Comparison of ENCODE assay signal across 9 cellular contexts in the genomic region with DNA sequence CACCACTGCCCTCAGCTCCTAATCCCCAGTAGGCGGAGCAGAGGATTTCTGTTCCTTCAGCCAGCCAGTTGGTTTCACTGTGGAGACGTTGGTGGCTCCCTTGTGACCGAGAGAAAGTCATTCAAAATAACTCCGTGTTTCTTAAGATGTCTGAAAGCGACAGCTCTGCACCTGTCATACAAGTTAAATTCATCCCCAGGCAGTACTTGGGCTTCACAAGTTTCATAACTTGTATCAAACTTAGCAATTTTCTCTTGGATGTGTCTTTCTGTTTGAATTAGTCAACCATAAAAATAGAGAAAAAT. TPM values are rescaled to one million over a fixed set of nuclear protein-coding genes. Genes with fewer than 3 reads are reported as not detected.
DNase-seq lines count a peak whose midpoint lies in the region; ATAC-seq and TF ChIP-seq lines count a peak whose summit lies in the region.
"Had no signal": no experiment of that assay in that cellular context is flagged by ENCODE, and none has a peak within 500 bp of the region (broad histone marks: within the 10 kb centered on the region; RNA-seq: fewer than 3 reads in every experiment).

No MANE protein-coding gene starts in this region.

- peak overlapping the region; percentile 46 for H3K9ac ChIP-seq in NT2/D1 (ENCODE audit: insufficient read length, low read depth)

- H3K4me1 ChIP-seq in NT2/D1 (ENCODE audit: insufficient read depth, insufficient read length), result peaks cover 2% of the 10 kb centered on the region

- H3K4me3 Mint-ChIP-seq in stimulated activated naive B cell treated with anti-CD40 and anti-IgM and Interleukin-4, amounts not matched to agents 10 μg/mL and 1 μg/mL and 100 μg/mL, for 72 hours, result peak overlapping the region; percentile 92 to 96

- peaks cover 20 to 44% of the 10 kb centered on the region in 2 donors for H3K4me1 Mint-ChIP-seq in stimulated activated naive B cell treated with anti-CD40 and anti-IgM and Interleukin-4, amounts not matched to agents 10 μg/mL and 1 μg/mL and 100 μg/mL, for 72 hours

- peaks cover 7 to 13% of the 10 kb centered on the region in 2 donors for H3K36me3 Mint-ChIP-seq in stimulated activated naive B cell treated with anti-CD40 and anti-IgM and Interleukin-4, amounts not matched to agents 10 μg/mL and 1 μg/mL and 100 μg/mL, for 72 hours

- peak; percentile 75 for TF ChIP-seq CTCF in fibroblast of the aortic adventitia (IDR thresholded peaks at IDR 0.05; ENCODE audit: insufficient read depth, low read length)

- H3K4me3 ChIP-seq in GM08714 (ENCODE audit: low read length) (peak overlapping the region; percentile 74; the same call in 1 of the 2 replicates), NT2/D1 (ENCODE audit: insufficient read length, low read depth) (peak overlapping the region; percentile 71), fibroblast of the aortic adventitia (ENCODE audit: low read depth, low read length) (peak overlapping the region; percentile 36)

- peaks cover 28 to 37% of the 10 kb centered on the region in 2 donors for H3K27me3 Mint-ChIP-seq in stimulated activated naive B cell treated with anti-CD40 and anti-IgM and Interleukin-4, amounts not matched to agents 10 μg/mL and 1 μg/mL and 100 μg/mL, for 72 hours

- no peaks in the 10 kb centered on the region for H3K9me3 Mint-ChIP-seq in stimulated activated naive B cell treated with anti-CD40 and anti-IgM and Interleukin-4, amounts not matched to agents 10 μg/mL and 1 μg/mL and 100 μg/mL, for 72 hours

- DNase-seq in NT2/D1 (ENCODE audit: low read depth, low spot score) (no peak), fibroblast of the aortic adventitia (ENCODE audit: low read depth) (no peak), NCI-H1105 treated with DMSO at 0.1 percent for 48 hours (lab: John Stamatoyannopoulos, UW) (no peak), SHP77 treated with DMSO at 0.1 percent for 48 hours (lab: John Stamatoyannopoulos, UW) (no peak), NCI-H1694 treated with DMSO at 0.1 percent for 48 hours (lab: John Stamatoyannopoulos, UW) (no peak)
- no peak for DNase-seq in stimulated activated naive B cell treated with anti-CD40 and anti-IgM and Interleukin-4, amounts not matched to agents 10 μg/mL and 1 μg/mL and 100 μg/mL, for 72 hours

- peaks cover 64% of the 10 kb centered on the region for H3K27me3 ChIP-seq in NT2/D1 (ENCODE audit: insufficient read depth, insufficient read length)

- ATAC-seq in GM21723 (IDR thresholded peaks at IDR 0.05; ENCODE audit: unreplicated experiment), result peak; percentile 52
- peak; percentile 58 to 62 for ATAC-seq in stimulated activated naive B cell treated with anti-CD40 and anti-IgM and Interleukin-4, amounts not matched to agents 10 μg/mL and 1 μg/mL and 100 μg/mL, for 72 hours (replicated peaks)
- ATAC-seq: Panc1 had no signal

- H3K36me3 ChIP-seq in NT2/D1 (ENCODE audit: insufficient read depth, insufficient read length, low read length), result peaks cover 10% of the 10 kb centered on the region

- H3K27ac Mint-ChIP-seq in stimulated activated naive B cell treated with anti-CD40 and anti-IgM and Interleukin-4, amounts not matched to agents 10 μg/mL and 1 μg/mL and 100 μg/mL, for 72 hours, result peak overlapping the region; percentile 79

- no peaks in the 10 kb centered on the region for H3K9me3 ChIP-seq in NT2/D1 (ENCODE audit: insufficient read depth, low read length)

RNA-seq across cellular contexts. Expression of gene CDKN2B, which starts 0.4 kb away (rescaled TPM):
- total RNA-seq in fibroblast of the aortic adventitia (ENCODE audit: low replicate concordance), result 16.0 and 35.8 TPM in 2 replicates

RNA-seq across cellular contexts. Expression of gene CDKN2B-AS1, which starts 14.9 kb away (rescaled TPM):
- 6.4 and 12.9 TPM in 2 replicates for total RNA-seq in fibroblast of the aortic adventitia (ENCODE audit: low replicate concordance)

RNA-seq across cellular contexts. Expression of gene CDKN2A, which starts 15.3 kb away (rescaled TPM):
- 21.8 and 59.9 TPM in 2 replicates for total RNA-seq in fibroblast of the aortic adventitia (ENCODE audit: low replicate concordance)
